Comparison of ENCODE assay signal across 8 cellular contexts in the genomic region with DNA sequence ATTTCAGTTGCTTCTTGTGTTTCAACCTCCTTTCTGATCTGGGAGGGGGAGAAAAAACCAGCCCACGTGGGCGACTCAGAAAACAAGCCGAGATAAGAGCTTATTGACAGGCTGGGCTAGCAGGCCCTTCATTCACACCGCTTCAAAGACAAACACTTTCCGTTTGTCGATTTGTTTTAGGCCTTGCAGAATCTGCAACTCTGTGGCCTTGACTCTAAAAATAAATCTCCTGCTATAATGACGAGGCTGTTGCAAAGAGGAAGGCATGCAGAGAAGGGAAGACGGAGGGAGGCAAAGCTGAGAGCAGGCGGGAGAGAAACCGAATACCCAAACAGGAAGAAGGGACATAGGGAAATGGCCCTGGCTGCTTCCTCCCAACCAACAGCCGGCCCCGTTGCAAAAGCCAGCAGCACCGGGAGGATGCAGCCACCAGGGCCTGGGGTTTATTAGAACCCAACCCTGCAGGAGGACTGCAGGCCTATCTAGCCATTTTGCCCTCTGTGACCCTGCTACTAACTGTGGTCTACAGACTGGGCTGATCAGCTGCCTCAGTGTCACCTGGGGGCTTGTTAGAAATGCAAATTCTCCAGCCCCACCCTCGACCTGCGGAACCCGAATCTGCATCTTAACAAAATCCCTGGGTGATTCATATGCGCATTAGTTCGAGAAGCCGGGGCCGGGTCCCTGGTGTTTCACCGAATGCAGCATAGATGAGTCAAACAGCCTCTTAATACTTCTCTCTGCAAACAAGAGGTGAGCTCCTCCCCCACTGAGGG.
DNase-seq lines count a peak whose midpoint lies in the region; FAIRE-seq and TF ChIP-seq lines count a peak whose summit lies in the region.

No MANE protein-coding gene starts in this region.

- peak overlapping the region; percentile 97 for H3K27ac Mint-ChIP-seq in activated naive CD4-positive, alpha-beta T cell treated with anti-CD3 and anti-CD28 coated beads, Interleukin-2, amount 10 ng/mL, durations not matched to agents 7 days and 5 days

- H3K4me3 Mint-ChIP-seq in activated naive CD4-positive, alpha-beta T cell treated with anti-CD3 and anti-CD28 coated beads, Interleukin-2, amount 10 ng/mL, durations not matched to agents 7 days and 5 days = peak overlapping the region; percentile 26

- in situ Hi-C loops in GM13977 (cut with MboI; ENCODE audit: low pct_unique_long_range_greater_than_20kb, low sequenced_read_pairs, unreplicated experiment) = no loop called here

- H3K36me3 Mint-ChIP-seq in activated naive CD4-positive, alpha-beta T cell treated with anti-CD3 and anti-CD28 coated beads, Interleukin-2, amount 10 ng/mL, durations not matched to agents 7 days and 5 days = peaks cover 4% of the 10 kb centered on the region

- TF ChIP-seq CTCF in GM13977 (IDR thresholded peaks at IDR 0.05; ENCODE audit: extremely low read depth, insufficient read depth, missing control alignments) (no peak), foreskin fibroblast (IDR thresholded peaks at IDR 0.05; ENCODE audit: low read depth, low read length) (no peak), D721Med (IDR thresholded peaks at IDR 0.05; ENCODE audit: insufficient read depth, missing control alignments) (no peak)

- peaks cover 50% of the 10 kb centered on the region for H3K4me1 Mint-ChIP-seq in activated naive CD4-positive, alpha-beta T cell treated with anti-CD3 and anti-CD28 coated beads, Interleukin-2, amount 10 ng/mL, durations not matched to agents 7 days and 5 days

- H3K9me3 Mint-ChIP-seq in activated naive CD4-positive, alpha-beta T cell treated with anti-CD3 and anti-CD28 coated beads, Interleukin-2, amount 10 ng/mL, durations not matched to agents 7 days and 5 days = no peaks in the 10 kb centered on the region

- H3K4me3 ChIP-seq in foreskin fibroblast (ENCODE audit: low read depth in 1 of 2, low read length in 2 of 2) = no peak overlapping the region

- CTCF ChIA-PET in activated naive CD4-positive, alpha-beta T cell treated with anti-CD3 and anti-CD28 coated beads, Interleukin-2, amount 10 ng/mL, durations not matched to agents 7 days and 5 days (lab: Charles Lee) = no interaction called here

- H3K27me3 Mint-ChIP-seq in activated naive CD4-positive, alpha-beta T cell treated with anti-CD3 and anti-CD28 coated beads, Interleukin-2, amount 10 ng/mL, durations not matched to agents 7 days and 5 days = no peaks in the 10 kb centered on the region

- FAIRE-seq in D721Med (lab: Jason Lieb, UNC) = no peak

- peak; percentile 24 for DNase-seq in GM13977 (ENCODE audit: low spot score)
- peak; percentile 74 for DNase-seq in SKM-1 (lab: John Stamatoyannopoulos, UW; ENCODE audit: unreplicated experiment)
- peak; percentile 57 for DNase-seq in activated naive CD4-positive, alpha-beta T cell treated with anti-CD3 and anti-CD28 coated beads, Interleukin-2, amount 10 ng/mL, durations not matched to agents 7 days and 5 days
- DNase-seq in left kidney (ENCODE audit: low read depth, low spot score) = peak; percentile 78
- peak; percentile 48 to 71 (median 51) for DNase-seq in stimulated activated CD4-positive, alpha-beta T cell treated with anti-CD3 and anti-CD28 coated beads, TNF-alpha, amount 100 ng/mL, for 24 hours (ENCODE audit: low read depth in 3 of 3)
- no peak for DNase-seq in kidney glomerular epithelial cell (lab: John Stamatoyannopoulos, UW)
- no peak for DNase-seq in foreskin fibroblast
- DNase-seq in D721Med (ENCODE audit: insufficient read length, low spot score) = no peak

Comparison
In these comparisons a context has a peak if more than half of its experiments do, and no peak if none do; other contexts are left out.
1. DNase-seq: peak in GM13977 (single experiment), SKM-1 (single experiment), activated naive CD4-positive, alpha-beta T cell treated with anti-CD3 and anti-CD28 coated beads, Interleukin-2, amount 10 ng/mL, durations not matched to agents 7 days and 5 days (single experiment), left kidney (single experiment) and stimulated activated CD4-positive, alpha-beta T cell treated with anti-CD3 and anti-CD28 coated beads, TNF-alpha, amount 100 ng/mL, for 24 hours (3 of 3); none in kidney glomerular epithelial cell (single experiment), foreskin fibroblast (0 of 2) and D721Med (single experiment).